9 cellular contexts compared by ENCODE assay signal in the genomic region with DNA sequence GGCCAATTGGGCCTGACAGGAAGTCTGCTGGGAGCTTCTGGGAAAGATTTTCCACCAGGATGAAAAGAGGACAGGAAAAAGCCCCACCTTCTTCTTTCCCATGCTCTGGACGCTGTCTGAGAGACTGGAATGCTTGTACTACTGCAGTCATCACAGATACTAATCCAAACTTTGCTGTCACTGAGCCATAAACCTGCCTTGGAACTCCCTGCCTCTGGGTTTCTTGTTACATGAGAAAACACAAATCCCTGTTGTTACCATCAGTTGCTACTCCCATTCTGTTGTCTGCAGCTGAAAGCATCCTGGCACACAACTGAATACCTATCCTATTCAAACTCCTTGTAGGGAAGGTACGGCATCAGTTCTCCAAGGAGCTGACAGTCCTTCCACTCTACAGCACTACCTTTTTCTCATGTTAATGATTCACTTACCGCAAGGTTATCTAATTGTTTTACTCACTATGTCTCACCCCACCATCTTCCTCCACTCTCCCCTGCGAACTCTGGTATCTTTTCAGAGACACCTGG.
DNase-seq lines count a peak whose midpoint lies in the region; ATAC-seq and TF ChIP-seq lines count a peak whose summit lies in the region.
"Had no signal": no experiment of that assay in that cellular context is flagged by ENCODE, and none has a peak within 500 bp of the region (broad histone marks: within the 10 kb centered on the region; RNA-seq: fewer than 3 reads in every experiment).

No MANE protein-coding gene starts in this region.

- H3K36me3 Mint-ChIP-seq in progenitor cell of endocrine pancreas (ENCODE audit: insufficient read depth), result peaks cover 22% of the 10 kb centered on the region

- peaks cover 10% of the 10 kb centered on the region for H3K4me1 Mint-ChIP-seq in progenitor cell of endocrine pancreas (ENCODE audit: low read depth)

- H2AFZ ChIP-seq in SK-N-SH (ENCODE audit: low read depth), result no peak overlapping the region

- no peaks in the 10 kb centered on the region for H3K9me2 ChIP-seq in SK-N-SH

- CTCF ChIA-PET in SK-N-SH (lab: Yijun Ruan, JAX), result interaction anchor here (0.8 to 2.9 kb wide), 3 partner anchors 26 to 120 kb away, joined by 3 to 9 read pairs (median 3); no protein-coding TSS in a partner anchor

- peaks cover 0 to 49% of the 10 kb centered on the region in 2 experiments; a peak in 2 of 4 replicates for H3K4me1 ChIP-seq in SK-N-SH (ENCODE audit: control insufficient read depth in 1 of 2, insufficient read depth in 2 of 2, low read depth in 1 of 2, low read length in 1 of 2)
- H3K4me1 ChIP-seq in spleen, result no peaks in the 10 kb centered on the region

- no peaks in the 10 kb centered on the region for H3K27me3 Mint-ChIP-seq in progenitor cell of endocrine pancreas
- H3K27me3 Mint-ChIP-seq: activated CD4-positive, alpha-beta memory T cell treated with anti-CD3 and anti-CD28 coated beads for 36 hours had no signal

- no peaks in the 10 kb centered on the region for H3K79me2 ChIP-seq in SK-N-SH (ENCODE audit: insufficient read depth)

- DNase-seq in H7 (peak; percentile 62), SK-N-SH (no peak), Right ventricle myocardium superior (no peak), progenitor cell of endocrine pancreas (ENCODE audit: low spot score, unreplicated experiment) (no peak), spleen (no peak), Ammon's horn (ENCODE audit: low spot score) (no peak), NCI-H524 treated with DMSO at 0.1 percent for 48 hours (lab: John Stamatoyannopoulos, UW) (no peak)
- DNase-seq: activated CD4-positive, alpha-beta memory T cell treated with anti-CD3 and anti-CD28 coated beads for 36 hours had no signal

- H3F3A ChIP-seq in SK-N-SH (replicated peaks; ENCODE audit: insufficient read depth), result no peaks in the 10 kb centered on the region

- no peak for TF ChIP-seq POLR2A in spleen (IDR thresholded peaks at IDR 0.05)

- TF ChIP-seq CTCF in SK-N-SH (IDR thresholded peaks at IDR 0.05) (no peak), progenitor cell of endocrine pancreas (IDR thresholded peaks at IDR 0.05; ENCODE audit: unreplicated experiment) (no peak), spleen (IDR thresholded peaks at IDR 0.05 in 8 of 11, conservative IDR thresholded peaks at IDR 0.05 in 3 of 11) (no peak)

- intact Hi-C loops in Right ventricle myocardium superior (cut with DNase I) (no loop called here), spleen (cut with DNase I; ENCODE audit: low total_unique reads) (no loop called here)

- no peak overlapping the region for H3K4me3 ChIP-seq in H7 (ENCODE audit: insufficient read depth, low read depth, low read length)
- no peak overlapping the region for H3K4me3 ChIP-seq in SK-N-SH (ENCODE audit: low read depth in 2 of 2, low read length in 1 of 2)
- H3K4me3 ChIP-seq in spleen, result no peak overlapping the region

- TF ChIP-seq RAD21 in SK-N-SH (IDR thresholded peaks at IDR 0.05; ENCODE audit: low read length), result no peak

- WGBS in SK-N-SH (ENCODE audit: low lambda C conversion rate), result 85% methylated on average over 4 of the region's 4 CpGs
- WGBS in spleen, 5 donors, result 89 to 94% (median 92%) methylated on average over 4 of the region's 4 CpGs

- TF ChIP-seq EP300 in SK-N-SH (IDR thresholded peaks at IDR 0.05; ENCODE audit: borderline replicate concordance in 1 of 2, low read depth in 1 of 2, low read length in 1 of 2), result no peak

- H3K4me2 ChIP-seq in SK-N-SH, result no peak overlapping the region

- no peak overlapping the region for H3K4me3 Mint-ChIP-seq in progenitor cell of endocrine pancreas (ENCODE audit: low read depth)
- H3K4me3 Mint-ChIP-seq: activated CD4-positive, alpha-beta memory T cell treated with anti-CD3 and anti-CD28 coated beads for 36 hours had no signal

- peak; percentile 53 for ATAC-seq in Right ventricle myocardium superior (ENCODE audit: poor library complexity)
- ATAC-seq in GM19351 (IDR thresholded peaks at IDR 0.05; ENCODE audit: unreplicated experiment), result no peak

- no peaks in the 10 kb centered on the region for H3K9me3 ChIP-seq in SK-N-SH
- no peaks in the 10 kb centered on the region for H3K9me3 ChIP-seq in spleen

- H3K9me3 Mint-ChIP-seq in progenitor cell of endocrine pancreas (ENCODE audit: low read depth), result no peaks in the 10 kb centered on the region
- H3K9me3 Mint-ChIP-seq: activated CD4-positive, alpha-beta memory T cell treated with anti-CD3 and anti-CD28 coated beads for 36 hours had no signal

- H3K27me3 ChIP-seq in H7 (ENCODE audit: control insufficient read depth, insufficient read depth, low read length) (no peaks in the 10 kb centered on the region), SK-N-SH (ENCODE audit: insufficient read depth) (no peaks in the 10 kb centered on the region), spleen (replicated peaks in 1 of 7) (no peaks in the 10 kb centered on the region)

- H3K9ac ChIP-seq in SK-N-SH, result no peak overlapping the region

- peaks cover 21% of the 10 kb centered on the region for H3K36me3 ChIP-seq in H7 (replicated peaks; ENCODE audit: control insufficient read depth, insufficient read depth, low read length)
- H3K36me3 ChIP-seq in SK-N-SH (replicated peaks in 1 of 2; ENCODE audit: control insufficient read depth in 1 of 2, insufficient read depth in 2 of 2, low read length in 1 of 2), result peaks cover 23 to 48% of the 10 kb centered on the region in 2 experiments
- H3K36me3 ChIP-seq in spleen, result peaks cover 5 to 100% (median 58%) of the 10 kb centered on the region in 6 donors

- POLR2A ChIA-PET in SK-N-SH (lab: Yijun Ruan, JAX), result no interaction called here

- H4K20me1 ChIP-seq in SK-N-SH (ENCODE audit: insufficient read depth), result no peaks in the 10 kb centered on the region

- H3K27ac Mint-ChIP-seq in progenitor cell of endocrine pancreas, result peak overlapping the region; percentile 26
- H3K27ac Mint-ChIP-seq: activated CD4-positive, alpha-beta memory T cell treated with anti-CD3 and anti-CD28 coated beads for 36 hours had no signal

- peak overlapping the region in 1 of 2 experiments; percentile 60; a peak in 2 of 4 replicates for H3K27ac ChIP-seq in SK-N-SH (ENCODE audit: low read depth in 2 of 2, low read length in 1 of 2)
- no peak overlapping the region for H3K27ac ChIP-seq in spleen

TF ChIP-seq in SK-N-SH, 30 proteins besides CTCF, POLR2A, EP300 and RAD21:
- TF ChIP-seq ZBTB33 (IDR thresholded peaks at IDR 0.05; ENCODE audit: borderline replicate concordance, low read depth), result no peak
- TF ChIP-seq, protein P1, sequence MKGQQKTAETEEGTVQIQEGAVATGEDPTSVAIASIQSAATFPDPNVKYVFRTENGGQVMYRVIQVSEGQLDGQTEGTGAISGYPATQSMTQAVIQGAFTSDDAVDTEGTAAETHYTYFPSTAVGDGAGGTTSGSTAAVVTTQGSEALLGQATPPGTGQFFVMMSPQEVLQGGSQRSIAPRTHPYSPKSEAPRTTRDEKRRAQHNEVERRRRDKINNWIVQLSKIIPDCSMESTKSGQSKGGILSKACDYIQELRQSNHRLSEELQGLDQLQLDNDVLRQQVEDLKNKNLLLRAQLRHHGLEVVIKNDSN (IDR thresholded peaks at IDR 0.05; ENCODE audit: borderline replicate concordance, low read depth), result 0 out of 2 replicates have a peak, but pooled peaks have one; percentile 29
TF ChIP-seq in SK-N-SH: peak in this region for 1.
